In genomic region chr2:196926562-196927317, GRCh38 we compare ENCODE assay signal across 9 cellular contexts. TPM values are rescaled to one million over a fixed set of nuclear protein-coding genes. Genes with fewer than 3 reads are reported as not detected.
DNase-seq lines count a peak whose midpoint lies in the region; ATAC-seq, FAIRE-seq and TF ChIP-seq lines count a peak whose summit lies in the region.
"Had no signal": no experiment of that assay in that cellular context is flagged by ENCODE, and none has a peak within 500 bp of the region (broad histone marks: within the 10 kb centered on the region; RNA-seq: fewer than 3 reads in every experiment).

Gene PGAP1, minus strand, starts transcription at chr2:196926707. Its CDS starts 91 bp downstream, at chr2:196926616.

- H3K9me3 ChIP-seq in kidney (ENCODE audit: control insufficient read depth in 1 of 2, low read length in 2 of 2): no peaks in the 10 kb centered on the region

- intact Hi-C loops in kidney (cut with DNase I): no loop called here

- H3K27ac ChIP-seq in kidney (ENCODE audit: low read depth in 2 of 2, low read length in 2 of 2): peak within 1 kb of the TSS; percentile 85 to 88

- no peaks in the 10 kb centered on the region for H3K36me3 ChIP-seq in kidney (ENCODE audit: control insufficient read depth in 1 of 2, insufficient read depth in 2 of 2, low read length in 2 of 2)

- ATAC-seq in GM19035 (IDR thresholded peaks at IDR 0.05; ENCODE audit: unreplicated experiment) (peak; percentile 92), HG03342 (IDR thresholded peaks at IDR 0.05; ENCODE audit: unreplicated experiment) (peak; percentile 86)
- peak; percentile 84 to 87 for ATAC-seq in activated CD4-positive, CD25-positive, alpha-beta regulatory T cell treated with anti-CD3 and anti-CD28 coated beads, Interleukin-2, amount 50 U/mL, for 24 hours

- peak within 1 kb of the TSS; percentile 89 to 90 for H3K9ac ChIP-seq in kidney (ENCODE audit: low read length in 2 of 2)

- FAIRE-seq in kidney (lab: Jason Lieb, UNC): no peak
- FAIRE-seq: TTC549 had no signal

- peak; percentile 82 for DNase-seq in AG10803 (ENCODE audit: low read depth)
- peak; percentile 98 for DNase-seq in NCI-H345 treated with DMSO at 0.1 percent for 48 hours (lab: John Stamatoyannopoulos, UW; ENCODE audit: unreplicated experiment)
- peak; percentile 26 to 69 for DNase-seq in cerebellar nuclear complex (lab: John Stamatoyannopoulos, UW)
- DNase-seq in kidney: peak; percentile 95
- peak; percentile 92 for DNase-seq in stimulated activated CD4-positive, alpha-beta T cell treated with anti-CD3 and anti-CD28 coated beads, Interleukin-15, amount 100 ng/mL, for 24 hours

- TF ChIP-seq CTCF in AG10803 (conservative IDR thresholded peaks at IDR 0.05; ENCODE audit: low read length) (0 out of 2 replicates have a peak, but pooled peaks have one; percentile 0), kidney (IDR thresholded peaks at IDR 0.05; ENCODE audit: borderline replicate concordance, extremely low read depth, insufficient read depth) (no peak)

- H3K4me3 ChIP-seq in AG10803 (ENCODE audit: low read length) (peak within 1 kb of the TSS; percentile 89), kidney (ENCODE audit: low read length in 2 of 2) (peak within 1 kb of the TSS; percentile 94 to 97)

- H3K4me1 ChIP-seq in kidney (ENCODE audit: control insufficient read depth in 1 of 2, insufficient read depth in 1 of 2, low read depth in 1 of 2, low read length in 2 of 2): peaks cover 0 to 7% of the 10 kb centered on the region in 2 donors

RNA-seq across cellular contexts. Expression of gene PGAP1, which starts in this region (rescaled TPM):
- total RNA-seq in kidney: 10.1 TPM
- 1.9 TPM for polyA plus RNA-seq in kidney (ENCODE audit: insufficient read depth, low read depth, low replicate concordance)

Comparison
In these comparisons a context has a peak if more than half of its experiments do, and no peak if none do; other contexts are left out.
1. Peak in every context shown above with its lines: DNase-seq, ATAC-seq, H3K4me3 ChIP-seq and H3K27ac ChIP-seq.
2. DNase-seq: peak in every context shown above with its lines; median percentile 98 in NCI-H345 treated with DMSO at 0.1 percent for 48 hours; 95 in kidney; 92 in stimulated activated CD4-positive, alpha-beta T cell treated with anti-CD3 and anti-CD28 coated beads, Interleukin-15, amount 100 ng/mL, for 24 hours; 82 in AG10803; 48 in cerebellar nuclear complex.